8 cellular contexts compared by ENCODE assay signal in genomic region chr14:95265106-95266094, GRCh38. TPM values are rescaled to one million over a fixed set of nuclear protein-coding genes. Genes with fewer than 3 reads are reported as not detected.
DNase-seq lines count a peak whose midpoint lies in the region; ATAC-seq and TF ChIP-seq lines count a peak whose summit lies in the region.

No MANE protein-coding gene starts in this region.

- peaks cover 33% of the 10 kb centered on the region for H3K4me1 ChIP-seq in PC-3 (ENCODE audit: insufficient read depth, low read length)

- no peaks in the 10 kb centered on the region for H4K20me1 ChIP-seq in PC-3 (ENCODE audit: low read length)

- no peaks in the 10 kb centered on the region for H3K79me2 ChIP-seq in PC-3 (ENCODE audit: low read length)

- H3K27me3 ChIP-seq in PC-3 (ENCODE audit: low read length): no peaks in the 10 kb centered on the region

- H2AFZ ChIP-seq in PC-3 (ENCODE audit: low read length): peak overlapping the region; percentile 2; the same call in 1 of the 2 replicates

- no peaks in the 10 kb centered on the region for H3F3A ChIP-seq in PC-3 (ENCODE audit: low read length, unreplicated experiment)

- DNase-seq in DMS79 treated with DMSO at 0.1 percent for 48 hours (lab: John Stamatoyannopoulos, UW) (peak; percentile 69), HK-2 (ENCODE audit: unreplicated experiment) (peak; percentile 73), PC-3 (peak; percentile 98), astrocyte of the hippocampus (ENCODE audit: low read depth, low spot score) (peak; percentile 94), left colon (peak in 1 of 2 donors; percentile 67), NCI-H2227 (lab: John Stamatoyannopoulos, UW; ENCODE audit: unreplicated experiment) (no peak)
- peak; percentile 54 for DNase-seq in stimulated activated CD8-positive, alpha-beta memory T cell treated with anti-CD3 and anti-CD28 coated beads, Interleukin-4, amount 100 ng/mL, for 48 hours

- H3K36me3 ChIP-seq in PC-3 (ENCODE audit: low read depth, low read length): peaks cover 5% of the 10 kb centered on the region

- ATAC-seq in GM21381 (IDR thresholded peaks at IDR 0.05; ENCODE audit: unreplicated experiment): peak; percentile 97
- peak; percentile 96 for ATAC-seq in PC-3
- peak; percentile 92 for ATAC-seq in left colon

- peak overlapping the region; percentile 90 for H3K27ac ChIP-seq in PC-3 (ENCODE audit: low read length)

- H3K9me3 ChIP-seq in PC-3 (ENCODE audit: low read length): peaks cover 11% of the 10 kb centered on the region; the same call in 1 of the 2 replicates

- TF ChIP-seq CTCF in PC-3 (conservative IDR thresholded peaks at IDR 0.05; ENCODE audit: low read depth, low read length): no peak

- peak overlapping the region; percentile 63 for H3K4me2 ChIP-seq in PC-3 (ENCODE audit: low read length)

- BruUV-seq in PC-3 (replicated peaks; lab: Mats Ljungman, UMichigan): no TSS peak

- peak overlapping the region; percentile 16; the same call in 1 of the 2 replicates for H3K4me3 ChIP-seq in PC-3 (ENCODE audit: low read length)

- H3K9ac ChIP-seq in PC-3 (ENCODE audit: low read length): peak overlapping the region; percentile 49

- CTCF ChIA-PET in PC-3 (lab: Charles Lee): no interaction called here

- H3K9me2 ChIP-seq in PC-3 (replicated peaks; ENCODE audit: low read length): no peaks in the 10 kb centered on the region

- POLR2A ChIA-PET in PC-3 (lab: Charles Lee; ENCODE audit: unreplicated experiment): no interaction called here

- intact Hi-C loops in PC-3 (cut with micrococcal nuclease) (loop anchor here (5.0 kb wide), 1 partner anchor 108 kb away; the partner anchor contains the start of gene DICER1), left colon (cut with DNase I, micrococcal nuclease) (no loop called here)

RNA-seq across cellular contexts. Expression of gene CLMN, which starts 54.3 kb away (rescaled TPM):
- total RNA-seq in PC-3 (2014; rRNA removed) (3.5 and 3.7 TPM in 2 replicates), left colon (100 to 1,000 TPM; 125 to 135 TPM)

Comparison
In these comparisons a context has a peak if more than half of its experiments do, and no peak if none do; other contexts are left out.
1. RNA of gene CLMN, which starts 54.3 kb away (total RNA-seq): 125 to 135 TPM in left colon; 3.5 to 3.7 TPM in PC-3; every median in the first group is over 10 times any median in the second.
2. Peak in every context shown above with its lines, with median percentiles within 50 percentile points of each other: ATAC-seq.